Comparison of ENCODE assay signal across 8 cellular contexts in genomic region chr1:112395832-112396667, GRCh38. TPM values are rescaled to one million over a fixed set of nuclear protein-coding genes. Genes with fewer than 3 reads are reported as not detected.
DNase-seq lines count a peak whose midpoint lies in the region; ATAC-seq and TF ChIP-seq lines count a peak whose summit lies in the region.

A gene with protein sequence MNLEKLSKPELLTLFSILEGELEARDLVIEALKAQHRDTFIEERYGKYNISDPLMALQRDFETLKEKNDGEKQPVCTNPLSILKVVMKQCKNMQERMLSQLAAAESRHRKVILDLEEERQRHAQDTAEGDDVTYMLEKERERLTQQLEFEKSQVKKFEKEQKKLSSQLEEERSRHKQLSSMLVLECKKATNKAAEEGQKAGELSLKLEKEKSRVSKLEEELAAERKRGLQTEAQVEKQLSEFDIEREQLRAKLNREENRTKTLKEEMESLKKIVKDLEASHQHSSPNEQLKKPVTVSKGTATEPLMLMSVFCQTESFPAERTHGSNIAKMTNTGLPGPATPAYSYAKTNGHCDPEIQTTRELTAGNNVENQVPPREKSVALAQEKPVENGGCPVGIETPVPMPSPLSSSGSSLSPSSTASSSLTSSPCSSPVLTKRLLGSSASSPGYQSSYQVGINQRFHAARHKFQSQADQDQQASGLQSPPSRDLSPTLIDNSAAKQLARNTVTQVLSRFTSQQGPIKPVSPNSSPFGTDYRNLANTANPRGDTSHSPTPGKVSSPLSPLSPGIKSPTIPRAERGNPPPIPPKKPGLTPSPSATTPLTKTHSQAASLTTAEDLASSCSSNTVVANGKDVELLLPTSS (plus strand): TSS chr1:112396214. CDS start chr1:112416166, 19,952 bp downstream.

- H3K27ac ChIP-seq in HUES64 (ENCODE audit: low read depth, low read length) = peak within 1 kb of the TSS; percentile 73
- no peak within 1 kb of the TSS for H3K27ac ChIP-seq in OCI-LY7 (ENCODE audit: low read depth, low read length, poor library complexity, severe bottlenecking)

- no peaks in the 10 kb centered on the region; the same call in 1 of the 2 replicates for H3K79me2 ChIP-seq in OCI-LY7 (ENCODE audit: insufficient read depth, low read depth, low read length)

- intact Hi-C loops in Calu3 (cut with micrococcal nuclease; ENCODE audit: unreplicated experiment) = no loop called here
- intact Hi-C loops in OCI-LY7 (cut with micrococcal nuclease; ENCODE audit: unreplicated experiment) = loop anchor here (1.0 to 10.0 kb wide), 4 partner anchors 113 to 559 kb away; partner anchors contain the start of genes MOV10, SLC16A1 and WNT2B

- no peaks in the 10 kb centered on the region for H3K36me3 ChIP-seq in HUES64 (ENCODE audit: insufficient read depth, low read length)
- H3K36me3 ChIP-seq in OCI-LY7 (ENCODE audit: insufficient read depth, low read length) = no peaks in the 10 kb centered on the region
- H3K36me3 ChIP-seq in mucosa of stomach (ENCODE audit: control insufficient read depth, insufficient read depth, low read length) = no peaks in the 10 kb centered on the region

- H3K27me3 Mint-ChIP-seq in Calu3 (ENCODE audit: unreplicated experiment) = no peaks in the 10 kb centered on the region
- H3K27me3 Mint-ChIP-seq in activated T-cell treated with anti-CD3 and anti-CD28 coated beads, Interleukin-2, amount 50 U/mL, for 24 hours = peaks cover 34% of the 10 kb centered on the region

- WGBS in HUES64 = under 1% methylated on average over 53 of the region's 53 CpGs

- H3K9me3 Mint-ChIP-seq in Calu3 (ENCODE audit: low read depth, unreplicated experiment) = no peaks in the 10 kb centered on the region
- H3K9me3 Mint-ChIP-seq in activated T-cell treated with anti-CD3 and anti-CD28 coated beads, Interleukin-2, amount 50 U/mL, for 24 hours = no peaks in the 10 kb centered on the region

- H3K4me1 ChIP-seq in HUES64 (ENCODE audit: insufficient read depth, low read length) (peaks cover 40% of the 10 kb centered on the region), OCI-LY7 (ENCODE audit: insufficient read depth, low read length, poor library complexity, severe bottlenecking) (peaks cover 61% of the 10 kb centered on the region), mucosa of stomach (ENCODE audit: control insufficient read depth, insufficient read depth, low read length) (peaks cover 41% of the 10 kb centered on the region)

- TF ChIP-seq POLR2A in erythroblast (IDR thresholded peaks at IDR 0.05; ENCODE audit: low read length) = no peak

- DNase-seq in Calu3 (peak; percentile 87), OCI-LY7 (ENCODE audit: low spot score) (peak; percentile 85), erythroblast (lab: John Stamatoyannopoulos, UW) (peak; percentile 77 to 86)
- DNase-seq in activated T-cell treated with anti-CD3 and anti-CD28 coated beads, Interleukin-2, amount 50 U/mL, for 24 hours = peak; percentile 87
- peak; percentile 87 for DNase-seq in stimulated activated CD8-positive, alpha-beta memory T cell treated with anti-CD3 and anti-CD28 coated beads, Interleukin-4, amount 100 ng/mL, for 48 hours

- H3K4me3 ChIP-seq in HUES64 (ENCODE audit: low read length) = peak within 1 kb of the TSS; percentile 97
- peak within 1 kb of the TSS; percentile 89 for H3K4me3 ChIP-seq in OCI-LY7 (ENCODE audit: low read depth, low read length, poor library complexity, severe bottlenecking)
- H3K4me3 ChIP-seq in mucosa of stomach (ENCODE audit: low read length) = peak within 1 kb of the TSS; percentile 88

- CTCF ChIA-PET in Calu3 (lab: Charles Lee) = no interaction called here
- CTCF ChIA-PET in OCI-LY7 (lab: Charles Lee; ENCODE audit: unreplicated experiment) = interaction anchor here (1.0 kb wide), 1 partner anchor 70 kb away, joined by 3 read pairs; no protein-coding TSS in a partner anchor

- ATAC-seq in GM21515 (IDR thresholded peaks at IDR 0.05; ENCODE audit: unreplicated experiment) = peak; percentile 78

- H4K20me1 ChIP-seq in OCI-LY7 (ENCODE audit: insufficient read depth, low read length) = no peaks in the 10 kb centered on the region

- H3K27me3 ChIP-seq in HUES64 (ENCODE audit: insufficient read depth, low read length) (no peaks in the 10 kb centered on the region), mucosa of stomach (ENCODE audit: control insufficient read depth, insufficient read depth, low read length) (no peaks in the 10 kb centered on the region)

- peak within 1 kb of the TSS; percentile 99 for H3K27ac Mint-ChIP-seq in Calu3 (ENCODE audit: unreplicated experiment)
- H3K27ac Mint-ChIP-seq in activated T-cell treated with anti-CD3 and anti-CD28 coated beads, Interleukin-2, amount 50 U/mL, for 24 hours = peak within 1 kb of the TSS; percentile 83

- peak within 1 kb of the TSS; percentile 95 for H2AFZ ChIP-seq in OCI-LY7 (ENCODE audit: low read length)

- H3K36me3 Mint-ChIP-seq in Calu3 (ENCODE audit: insufficient read depth, unreplicated experiment) = peaks cover 47% of the 10 kb centered on the region
- H3K36me3 Mint-ChIP-seq in activated T-cell treated with anti-CD3 and anti-CD28 coated beads, Interleukin-2, amount 50 U/mL, for 24 hours (ENCODE audit: low read depth) = peaks cover 9% of the 10 kb centered on the region

- H3K9me3 ChIP-seq in HUES64 (ENCODE audit: insufficient read depth, low read depth, low read length) (no peaks in the 10 kb centered on the region), OCI-LY7 (ENCODE audit: low read length) (no peaks in the 10 kb centered on the region), mucosa of stomach (ENCODE audit: control insufficient read depth, low read length) (no peaks in the 10 kb centered on the region)

- POLR2A ChIA-PET in OCI-LY7 (lab: Charles Lee) = interaction anchor here (0.7 to 2.1 kb wide), 10 partner anchors 10 to 319 kb away, joined by 3 to 7 read pairs (median 3); partner anchors contain the start of gene PPM1J

- peak within 1 kb of the TSS; percentile 82 for H3K9ac ChIP-seq in HUES64 (ENCODE audit: low read depth, low read length)
- peak within 1 kb of the TSS; percentile 88 for H3K9ac ChIP-seq in mucosa of stomach (ENCODE audit: low read length)

- peaks cover 32% of the 10 kb centered on the region for H3K4me1 Mint-ChIP-seq in Calu3 (ENCODE audit: low read depth, unreplicated experiment)
- H3K4me1 Mint-ChIP-seq in activated T-cell treated with anti-CD3 and anti-CD28 coated beads, Interleukin-2, amount 50 U/mL, for 24 hours (ENCODE audit: low read depth) = peaks cover 37% of the 10 kb centered on the region

- TF ChIP-seq CTCF in Calu3 (IDR thresholded peaks at IDR 0.05; ENCODE audit: unreplicated experiment) (no peak), OCI-LY7 (conservative IDR thresholded peaks at IDR 0.05; ENCODE audit: low read length) (no peak)

- H3K9me2 ChIP-seq in OCI-LY7 (ENCODE audit: insufficient read depth, low read length) = no peaks in the 10 kb centered on the region

- no TSS peak for BruUV-seq in Calu3 (replicated peaks; lab: Mats Ljungman, UMichigan)
- no TSS peak for BruUV-seq in OCI-LY7 (replicated peaks; lab: Mats Ljungman, UMichigan)

- H3K4me2 ChIP-seq in OCI-LY7 (ENCODE audit: low read length) = peak within 1 kb of the TSS; percentile 85

- peak within 1 kb of the TSS; percentile 94 for H3K4me3 Mint-ChIP-seq in Calu3 (ENCODE audit: low read depth, unreplicated experiment)
- H3K4me3 Mint-ChIP-seq in activated T-cell treated with anti-CD3 and anti-CD28 coated beads, Interleukin-2, amount 50 U/mL, for 24 hours = peak within 1 kb of the TSS; percentile 91

RNA-seq across cellular contexts. Expression of the gene that starts here (rescaled TPM):
- total RNA-seq in Calu3 (2022) (46.1 and 48.9 TPM in 2 replicates), OCI-LY7 (2022) (7.0 and 8.7 TPM in 2 replicates)
- polyA plus RNA-seq in HUES64 (2013, experiment 1 of 2) = 14.3 TPM
- polyA plus RNA-seq in HUES64 (2013, experiment 2 of 2) = 17.4 TPM
- 1.5 and 2.1 TPM in 2 replicates for total RNA-seq in OCI-LY7 (2014; rRNA removed; shearing (Covaris generic))
